ENCODE assay signal across 8 cellular contexts in genomic region chr10:90862908-90863514, GRCh38. TPM values are rescaled to one million over a fixed set of nuclear protein-coding genes. Genes with fewer than 3 reads are reported as not detected.
DNase-seq lines count a peak whose midpoint lies in the region; ATAC-seq and TF ChIP-seq lines count a peak whose summit lies in the region.

No MANE protein-coding gene starts in this region.

- 23 to 33% methylated on average over 2 of the region's 2 CpGs for WGBS in gastroesophageal sphincter (ENCODE audit: low coverage in 1 of 2), 2 donors
- 25 to 35% methylated on average over 2 of the region's 2 CpGs for WGBS in tibial nerve, 2 donors

- peaks cover 11% of the 10 kb centered on the region for H3K27me3 ChIP-seq in cardiac muscle cell
- H3K27me3 ChIP-seq in gastroesophageal sphincter: peaks cover 30% of the 10 kb centered on the region
- H3K27me3 ChIP-seq in tibial nerve: no peaks in the 10 kb centered on the region

- TF ChIP-seq CTCF in cardiac muscle cell (IDR thresholded peaks at IDR 0.05; ENCODE audit: low read depth, low read length): peak; percentile 85
- peak; percentile 22 to 59 (median 46) for TF ChIP-seq CTCF in gastroesophageal sphincter (IDR thresholded peaks at IDR 0.05)
- peak; percentile 40 to 54 (median 50) for TF ChIP-seq CTCF in tibial nerve (IDR thresholded peaks at IDR 0.05)

- H3K27ac ChIP-seq in cardiac muscle cell (no peak overlapping the region), gastroesophageal sphincter (no peak overlapping the region), tibial nerve (no peak overlapping the region)

- H3K4me3 ChIP-seq in cardiac muscle cell (no peak overlapping the region), gastroesophageal sphincter (no peak overlapping the region), tibial nerve (no peak overlapping the region)

- intact Hi-C loops in left ventricle myocardium superior (cut with micrococcal nuclease): loop anchor here (10.0 kb wide), 2 partner anchors 108 to 1068 kb away; no protein-coding TSS in a partner anchor

- H3K36me3 ChIP-seq in cardiac muscle cell (no peaks in the 10 kb centered on the region), gastroesophageal sphincter (no peaks in the 10 kb centered on the region), tibial nerve (no peaks in the 10 kb centered on the region)

- ATAC-seq in left ventricle myocardium superior (no peak), gastroesophageal sphincter (no peak), HG02571 (IDR thresholded peaks at IDR 0.05; ENCODE audit: unreplicated experiment) (no peak)

- H3K9me3 ChIP-seq in cardiac muscle cell (ENCODE audit: low read depth) (no peaks in the 10 kb centered on the region), gastroesophageal sphincter (no peaks in the 10 kb centered on the region), tibial nerve (no peaks in the 10 kb centered on the region)

- H3K4me1 ChIP-seq in cardiac muscle cell (ENCODE audit: low read depth): no peaks in the 10 kb centered on the region
- H3K4me1 ChIP-seq in gastroesophageal sphincter: peaks cover 0 to 8% (median 0%) of the 10 kb centered on the region in 3 donors
- H3K4me1 ChIP-seq in tibial nerve: peaks cover 0 to 12% (median 0%) of the 10 kb centered on the region in 4 donors

- TF ChIP-seq POLR2A in gastroesophageal sphincter (IDR thresholded peaks at IDR 0.05): no peak
- no peak for TF ChIP-seq POLR2A in tibial nerve (IDR thresholded peaks at IDR 0.05)

- TF ChIP-seq EP300 in gastroesophageal sphincter (IDR thresholded peaks at IDR 0.05) (no peak), tibial nerve (IDR thresholded peaks at IDR 0.05) (no peak)

- DNase-seq in cardiac muscle cell (ENCODE audit: low read depth in 1 of 2, low spot score in 1 of 2) (peak; percentile 38 to 71), left ventricle myocardium superior (no peak), SK-N-DZ (ENCODE audit: low spot score) (peak; percentile 12), tibial nerve (ENCODE audit: low spot score in 2 of 2) (no peak), DMS153 treated with DMSO at 0.1 percent for 48 hours (lab: John Stamatoyannopoulos, UW; ENCODE audit: unreplicated experiment) (no peak)
- DNase-seq in activated CD4-positive, alpha-beta T cell treated with anti-CD3 and anti-CD28 coated beads for 1 hour: no peak

RNA-seq across cellular contexts. Expression of gene HTR7, which starts 5.2 kb away (rescaled TPM):
- 0.07 TPM in 1 of 2 replicates, not detected in the other for total RNA-seq in cardiac muscle cell
- not detected in 2 replicates for polyA plus RNA-seq in cardiac muscle cell
- not detected for total RNA-seq in left ventricle myocardium superior
- polyA plus RNA-seq in SK-N-DZ (2014; cell fraction: cytosol; rRNA removed): 0.26 and 0.62 TPM in 2 replicates
- 0.11 TPM in 1 of 2 replicates, not detected in the other for polyA plus RNA-seq in SK-N-DZ (2014; cell fraction: nucleus; rRNA removed)
- total RNA-seq in gastroesophageal sphincter: 1 to 10 TPM in 1 of 4 donors, under 1 TPM in 3; 0.19 to 7.9 (median 0.41) TPM
- 1 to 10 TPM in 1 of 4 donors, under 1 TPM in 3; 0.20 to 1.2 (median 0.43) TPM for total RNA-seq in tibial nerve

RNA-seq across cellular contexts. Expression of gene RPP30, which starts 8.8 kb away (rescaled TPM):
- total RNA-seq in cardiac muscle cell (23.6 and 26.7 TPM in 2 replicates), left ventricle myocardium superior (30.9 TPM), gastroesophageal sphincter (10 to 100 TPM; 25.0 to 44.2 (median 30.8) TPM), tibial nerve (10 to 100 TPM; 19.4 to 46.5 (median 35.2) TPM)
- polyA plus RNA-seq in cardiac muscle cell: 48.4 and 51.4 TPM in 2 replicates
- polyA plus RNA-seq in SK-N-DZ (2014; cell fraction: cytosol; rRNA removed): 87.9 and 96.2 TPM in 2 replicates
- polyA plus RNA-seq in SK-N-DZ (2014; cell fraction: nucleus; rRNA removed): 89.0 and 92.9 TPM in 2 replicates

RNA-seq across cellular contexts. Expression of gene ANKRD1, which starts 57.9 kb away (rescaled TPM):
- total RNA-seq in cardiac muscle cell (32.7 and 39.1 TPM in 2 replicates), left ventricle myocardium superior (1,326 TPM), gastroesophageal sphincter (not detected), tibial nerve (not detected)
- 9.4 and 12.6 TPM in 2 replicates for polyA plus RNA-seq in cardiac muscle cell
- not detected in 2 replicates for polyA plus RNA-seq in SK-N-DZ (2014; cell fraction: cytosol; rRNA removed)
- polyA plus RNA-seq in SK-N-DZ (2014; cell fraction: nucleus; rRNA removed): not detected in 2 replicates

Comparison
In these comparisons a context has a peak if more than half of its experiments do, and no peak if none do; other contexts are left out.
1. DNase-seq: peak in cardiac muscle cell (2 of 2) and SK-N-DZ (single experiment); none in left ventricle myocardium superior (single experiment), tibial nerve (0 of 2), activated CD4-positive, alpha-beta T cell treated with anti-CD3 and anti-CD28 coated beads for 1 hour (single experiment) and DMS153 treated with DMSO at 0.1 percent for 48 hours (single experiment).
2. RNA of gene ANKRD1, which starts 57.9 kb away (total RNA-seq): 1,326 TPM in left ventricle myocardium superior (single experiment); 32.7 to 39.1 TPM in cardiac muscle cell, not detected in gastroesophageal sphincter and not detected in tibial nerve; every median in the first group is over 10 times any median in the second.
3. Peak in every context shown above with its lines, with median percentiles within 50 percentile points of each other: CTCF ChIP-seq.